ENCODE assay signal across 14 cellular contexts in the genomic region with DNA sequence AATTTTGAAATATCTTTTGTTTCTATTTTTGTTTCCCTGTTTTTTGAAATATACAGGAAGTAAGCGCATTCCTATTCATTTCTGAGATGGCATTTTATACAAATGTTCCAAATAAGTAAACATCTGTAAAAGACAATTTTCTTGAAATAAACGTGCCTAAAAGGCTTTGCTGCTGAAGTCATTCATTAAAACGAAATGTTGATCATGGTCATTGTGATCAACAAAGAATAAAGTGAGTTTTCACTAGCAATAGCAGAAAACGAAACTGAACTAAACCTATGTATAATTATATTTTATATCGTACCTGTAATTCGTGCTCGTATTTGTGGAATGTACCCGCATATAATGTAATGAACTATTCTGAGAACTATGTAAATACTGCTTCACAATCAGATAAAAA.
DNase-seq lines count a peak whose midpoint lies in the region; ATAC-seq, FAIRE-seq and TF ChIP-seq lines count a peak whose summit lies in the region.
"Had no signal": no experiment of that assay in that cellular context is flagged by ENCODE, and none has a peak within 500 bp of the region (broad histone marks: within the 10 kb centered on the region; RNA-seq: fewer than 3 reads in every experiment).

No MANE protein-coding gene starts in this region.

- FAIRE-seq in HepG2 (lab: Jason Lieb, UNC) (no peak), H54 (lab: Jason Lieb, UNC) (no peak)

- peak overlapping the region in 3 of 5 experiments; percentile 52 to 71 (median 57) for H3K27ac Mint-ChIP-seq in brain
- H3K27ac Mint-ChIP-seq: activated CD4-positive, alpha-beta T cell treated with anti-CD3 and anti-CD28 coated beads, Interleukin-2, amount 10 ng/mL, durations not matched to agents 24 days and 14 days; activated T-helper 2 cell treated with anti-CD3 and anti-CD28 coated beads, Interferon-gamma antibody, Interleukin-2, Interleukin-4, amounts not matched to agents 10 μg/mL and 5 μg/mL and 100 μg/mL, durations not matched to agents 14 hours and 24 hours and 36 hours had no signal

- TF ChIP-seq EP300 in HepG2 (IDR thresholded peaks at IDR 0.05; ENCODE audit: low read depth in 2 of 2, low read length in 2 of 2) (no peak), HepG2 (CRISPR knock-in tag; IDR thresholded peaks at IDR 0.05; ENCODE audit: borderline replicate concordance) (no peak)

- no peak for ATAC-seq in HepG2

- intact Hi-C loops in HepG2 (cut with micrococcal nuclease; ENCODE audit: unreplicated experiment) = no loop called here

- CTCF ChIA-PET in HepG2 (lab: Yijun Ruan, JAX; ENCODE audit: low intra/inter-chr PET ratio, low total read pairs) = no interaction called here

- peaks cover 45% of the 10 kb centered on the region for H3K4me1 Mint-ChIP-seq in brain

- TF ChIP-seq CTCF in LNCaP clone FGC (IDR thresholded peaks at IDR 0.05; ENCODE audit: control insufficient read depth, extremely low read depth, insufficient read depth) (no peak), brain (conservative IDR thresholded peaks at IDR 0.05) (no peak), HepG2 (CRISPR knock-in tag; IDR thresholded peaks at IDR 0.05) (no peak)

- peak overlapping the region; percentile 14; the same call in 1 of the 2 replicates for H3K4me2 ChIP-seq in HepG2 (ENCODE audit: low read depth, low read length)

- peaks cover 2 to 9% (median 6%) of the 10 kb centered on the region in 5 experiments for H3K9me3 Mint-ChIP-seq in brain
- H3K9me3 Mint-ChIP-seq: activated T-helper 2 cell treated with anti-CD3 and anti-CD28 coated beads, Interferon-gamma antibody, Interleukin-2, Interleukin-4, amounts not matched to agents 10 μg/mL and 5 μg/mL and 100 μg/mL, durations not matched to agents 14 hours and 24 hours and 36 hours had no signal

- H3K9me3 ChIP-seq in HepG2 (ENCODE audit: low read length) = no peaks in the 10 kb centered on the region
- H3K9me3 ChIP-seq in subcutaneous abdominal adipose tissue (ENCODE audit: control insufficient read depth in 5 of 5, low read length in 5 of 5) = peaks cover 0 to 3% (median 0%) of the 10 kb centered on the region in 5 donors

- in situ Hi-C loops in HepG2 (cut with HindIII; ENCODE audit: extremely low pct_ligation_motif_present, low pct_unique_long_range_greater_than_20kb) = no loop called here

- POLR2A ChIA-PET in HepG2 (lab: Yijun Ruan, JAX) = no interaction called here

- H3K4me1 ChIP-seq in HepG2 (ENCODE audit: insufficient read depth, low read length) = peaks cover 40% of the 10 kb centered on the region
- peaks cover 0 to 7% (median 3%) of the 10 kb centered on the region in 5 donors for H3K4me1 ChIP-seq in subcutaneous abdominal adipose tissue (ENCODE audit: control insufficient read depth in 5 of 5, insufficient read depth in 5 of 5, low read length in 5 of 5)

- TF ChIP-seq POLR2A in HepG2 (IDR thresholded peaks at IDR 0.05; ENCODE audit: insufficient read depth in 1 of 2, low read depth in 2 of 2, low read length in 2 of 2) (no peak), H54 (IDR thresholded peaks at IDR 0.05; ENCODE audit: low read depth, low read length) (no peak)

- DNase-seq in LNCaP clone FGC (ENCODE audit: low read depth) (peak; percentile 19), HepG2 (ENCODE audit: low spot score) (no peak), H4 (ENCODE audit: low spot score) (no peak), H54 (ENCODE audit: insufficient read length, low spot score) (no peak), NCI-H345 treated with DMSO at 0.1 percent for 48 hours (lab: John Stamatoyannopoulos, UW; ENCODE audit: unreplicated experiment) (no peak)
- DNase-seq: activated CD4-positive, alpha-beta T cell treated with anti-CD3 and anti-CD28 coated beads, Interleukin-2, amount 10 ng/mL, durations not matched to agents 24 days and 14 days; central memory CD4-positive, alpha-beta T cell; islet precursor cell; stimulated activated CD4-positive, alpha-beta T cell treated with anti-CD3 and anti-CD28 coated beads, Interleukin-2, amount 100 ng/mL, for 24 hours; stimulated activated naive CD4-positive, alpha-beta T cell had no signal

- H3K4me3 ChIP-seq in LNCaP clone FGC (ENCODE audit: low read depth, low read length) = peak overlapping the region; percentile 50
- H3K4me3 ChIP-seq in HepG2 (replicated peaks in 1 of 3; ENCODE audit: insufficient read depth in 1 of 3, low read depth in 2 of 3, low read length in 3 of 3) = no peak overlapping the region
- peak overlapping the region in 4 of 5 donors; percentile 17 to 51 (median 30) for H3K4me3 ChIP-seq in subcutaneous abdominal adipose tissue (ENCODE audit: low read depth in 1 of 5, low read length in 5 of 5)

- TF ChIP-seq RAD21 in HepG2 (CRISPR knock-in tag; IDR thresholded peaks at IDR 0.05) = no peak

- H2AFZ ChIP-seq in HepG2 (ENCODE audit: low read length) = no peak overlapping the region

- peaks cover 0 to 13% of the 10 kb centered on the region in 2 experiments; a peak in 2 of 5 replicates for H3K27me3 ChIP-seq in HepG2 (ENCODE audit: control insufficient read depth in 1 of 2, insufficient read depth in 2 of 2, low read length in 2 of 2)
- no peaks in the 10 kb centered on the region for H3K27me3 ChIP-seq in subcutaneous abdominal adipose tissue (ENCODE audit: control insufficient read depth in 5 of 5, insufficient read depth in 4 of 5, low read length in 5 of 5)

- BruUV-seq in HepG2 (replicated peaks; lab: Mats Ljungman, UMichigan) = no TSS peak

- peak overlapping the region in 1 of 5 experiments; percentile 44 for H3K4me3 Mint-ChIP-seq in brain
- H3K4me3 Mint-ChIP-seq: activated CD4-positive, alpha-beta T cell treated with anti-CD3 and anti-CD28 coated beads, Interleukin-2, amount 10 ng/mL, durations not matched to agents 24 days and 14 days had no signal

- H3K27me3 Mint-ChIP-seq in brain = no peaks in the 10 kb centered on the region

- no peaks in the 10 kb centered on the region for H3K79me2 ChIP-seq in HepG2 (ENCODE audit: insufficient read depth, low read length)

- H3K36me3 ChIP-seq in HepG2 (replicated peaks in 1 of 2; ENCODE audit: control insufficient read depth in 1 of 2, insufficient read depth in 2 of 2, low read length in 2 of 2) (no peaks in the 10 kb centered on the region), subcutaneous abdominal adipose tissue (ENCODE audit: control insufficient read depth in 5 of 5, insufficient read depth in 5 of 5, low read length in 5 of 5) (peaks cover 0 to 11% (median 3%) of the 10 kb centered on the region in 5 donors)

- 47% methylated on average over 8 of the region's 8 CpGs for whole genome bisulfite sequencing in HepG2 (ENCODE audit: low lambda C conversion rate)

- H3K9ac ChIP-seq in HepG2 (ENCODE audit: insufficient read depth, low read depth, low read length) (no peak overlapping the region), subcutaneous abdominal adipose tissue (ENCODE audit: low read length in 5 of 5) (peak overlapping the region in 3 of 5 donors; percentile 25 to 47 (median 31))

- H3K27ac ChIP-seq in HepG2 (ENCODE audit: extremely low read length, insufficient read depth, low read length) (no peak overlapping the region), subcutaneous abdominal adipose tissue (ENCODE audit: low read depth, low read length) (peak overlapping the region; percentile 21)
- H3K27ac ChIP-seq: HL-60 had no signal

- no peaks in the 10 kb centered on the region for H4K20me1 ChIP-seq in HepG2 (ENCODE audit: insufficient read depth, low read length)

- peaks cover 38% of the 10 kb centered on the region for H3K36me3 Mint-ChIP-seq in brain

TF ChIP-seq in HepG2, 621 proteins besides CTCF, POLR2A, EP300 and RAD21:
- TF ChIP-seq ZNF788 (CRISPR knock-in tag; IDR thresholded peaks at IDR 0.05; ENCODE audit: borderline replicate concordance) = no peak

Comparison
In these comparisons a context has a peak if more than half of its experiments do, and no peak if none do; other contexts are left out.
1. H3K4me3 ChIP-seq: peak in LNCaP clone FGC (single experiment) and subcutaneous abdominal adipose tissue (4 of 5); none in HepG2 (0 of 3).